Comparison of ENCODE assay signal across 17 cellular contexts in the genomic region with DNA sequence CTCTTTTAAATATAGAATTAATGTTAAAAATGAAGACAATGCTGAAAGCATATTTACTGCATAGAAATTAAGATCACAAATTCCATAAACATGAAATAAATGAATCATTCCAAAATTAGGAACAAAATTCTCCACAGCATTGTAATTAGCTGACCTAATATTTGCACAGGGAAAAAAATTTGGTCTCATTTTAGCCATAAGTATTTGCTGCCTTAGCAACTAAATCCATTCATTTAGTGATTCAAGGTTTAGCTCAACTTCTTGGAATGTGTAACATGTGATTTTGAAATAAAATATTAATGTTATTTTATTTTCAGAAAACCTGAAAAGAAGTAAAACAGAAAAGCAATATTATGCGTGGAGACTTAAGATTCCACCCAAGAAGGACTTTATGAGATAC. TPM values are rescaled to one million over a fixed set of nuclear protein-coding genes. Genes with fewer than 3 reads are reported as not detected.
A peak's percentile ranks its signal among the peaks of the same experiment; 100 is the strongest.
DNase-seq lines count a peak whose midpoint lies in the region; ATAC-seq and TF ChIP-seq lines count a peak whose summit lies in the region.
"Had no signal": no experiment of that assay in that cellular context is flagged by ENCODE, and none has a peak within 500 bp of the region (broad histone marks: within the 10 kb centered on the region; RNA-seq: fewer than 3 reads in every experiment).

No MANE protein-coding gene starts in this region.

- no peak overlapping the region for H3K27ac Mint-ChIP-seq in type B pancreatic cell
- H3K27ac Mint-ChIP-seq: CD4-positive, CD25-positive, alpha-beta regulatory T cell had no signal

- DNase-seq in AG10803 (ENCODE audit: low read depth) (peak; percentile 77), HS-5 (ENCODE audit: low read depth) (peak; percentile 16), dedifferentiated amniotic fluid mesenchymal stem cell (ENCODE audit: extremely low spot score) (peak; percentile 40), myocyte (ENCODE audit: low read depth) (peak; percentile 20), type B pancreatic cell (ENCODE audit: extremely low spot score, unreplicated experiment) (no peak), lower leg skin (ENCODE audit: low spot score in 2 of 2) (no peak), sciatic nerve (ENCODE audit: low spot score) (no peak)
- DNase-seq: CD4-positive, CD25-positive, alpha-beta regulatory T cell; DMS79 treated with DMSO at 0.1 percent for 48 hours; GF-D8; GOT3; NCI-H1092; NCI-H2227 treated with DMSO at 0.1 percent for 48 hours; NCI-H526; NK-92 treated with Interleukin-12 subunit alpha and Interleukin-12 subunit beta, amount 100 ng/mL, for 24 hours had no signal

- H3K9me3 Mint-ChIP-seq in type B pancreatic cell = peaks cover 5% of the 10 kb centered on the region

- intact Hi-C loops in lower leg skin (cut with DNase I; ENCODE audit: low total_unique reads) = no loop called here
- intact Hi-C loops in sciatic nerve (cut with DNase I) = no loop called here

- no peak for TF ChIP-seq CTCF in AG10803 (conservative IDR thresholded peaks at IDR 0.05; ENCODE audit: low read length)
- no peak for TF ChIP-seq CTCF in type B pancreatic cell (conservative IDR thresholded peaks at IDR 0.05)
- TF ChIP-seq CTCF in lower leg skin (IDR thresholded peaks at IDR 0.05) = no peak

- H3K4me3 Mint-ChIP-seq in type B pancreatic cell = no peak overlapping the region
- H3K4me3 Mint-ChIP-seq: CD4-positive, CD25-positive, alpha-beta regulatory T cell had no signal

- 75 to 78% methylated on average over 1 of the region's 1 CpG for WGBS in lower leg skin, 2 donors

- peaks cover under 1% of the 10 kb centered on the region for H3K27me3 Mint-ChIP-seq in type B pancreatic cell
- H3K27me3 Mint-ChIP-seq: CD4-positive, CD25-positive, alpha-beta regulatory T cell had no signal

- no peak overlapping the region for H3K4me3 ChIP-seq in AG10803 (ENCODE audit: low read length)
- no peak overlapping the region for H3K4me3 ChIP-seq in lower leg skin (ENCODE audit: low read depth, poor library complexity, severe bottlenecking)

- no peak for ATAC-seq in HG03135 (IDR thresholded peaks at IDR 0.05; ENCODE audit: unreplicated experiment)
- no peak for ATAC-seq in sciatic nerve

- peaks cover 5% of the 10 kb centered on the region for H3K36me3 Mint-ChIP-seq in type B pancreatic cell
- H3K36me3 Mint-ChIP-seq: CD4-positive, CD25-positive, alpha-beta regulatory T cell had no signal

- TF ChIP-seq POLR2A in lower leg skin (IDR thresholded peaks at IDR 0.05) = no peak

- peaks cover 31% of the 10 kb centered on the region for H3K4me1 Mint-ChIP-seq in type B pancreatic cell (ENCODE audit: unreplicated experiment)
- H3K4me1 Mint-ChIP-seq: CD4-positive, CD25-positive, alpha-beta regulatory T cell had no signal

RNA-seq across cellular contexts. Expression of a gene that starts 25.5 kb away (rescaled TPM):
- 34.5 and 44.7 TPM in 2 replicates for total RNA-seq in myocyte
- 35.7 TPM for polyA plus RNA-seq in myocyte (2012)
- 5.8 and 8.1 TPM in 2 replicates for total RNA-seq in type B pancreatic cell (ENCODE audit: low replicate concordance)
- total RNA-seq in lower leg skin = 1 to 10 TPM; 7.8 to 9.3 (median 8.7) TPM
- 10.0 TPM for total RNA-seq in sciatic nerve
- total RNA-seq: CD4-positive, CD25-positive, alpha-beta regulatory T cell; MCF 10A had no signal
- polyA plus RNA-seq: CD4-positive, CD25-positive, alpha-beta regulatory T cell had no signal

Comparison
In these comparisons a context has a peak if more than half of its experiments do, and no peak if none do; other contexts are left out.
1. DNase-seq: peak in AG10803 (single experiment), HS-5 (single experiment), dedifferentiated amniotic fluid mesenchymal stem cell (single experiment) and myocyte (single experiment); none in type B pancreatic cell (single experiment), lower leg skin (0 of 2) and sciatic nerve (single experiment).